Comparison of ENCODE assay signal across 8 cellular contexts in the genomic region with DNA sequence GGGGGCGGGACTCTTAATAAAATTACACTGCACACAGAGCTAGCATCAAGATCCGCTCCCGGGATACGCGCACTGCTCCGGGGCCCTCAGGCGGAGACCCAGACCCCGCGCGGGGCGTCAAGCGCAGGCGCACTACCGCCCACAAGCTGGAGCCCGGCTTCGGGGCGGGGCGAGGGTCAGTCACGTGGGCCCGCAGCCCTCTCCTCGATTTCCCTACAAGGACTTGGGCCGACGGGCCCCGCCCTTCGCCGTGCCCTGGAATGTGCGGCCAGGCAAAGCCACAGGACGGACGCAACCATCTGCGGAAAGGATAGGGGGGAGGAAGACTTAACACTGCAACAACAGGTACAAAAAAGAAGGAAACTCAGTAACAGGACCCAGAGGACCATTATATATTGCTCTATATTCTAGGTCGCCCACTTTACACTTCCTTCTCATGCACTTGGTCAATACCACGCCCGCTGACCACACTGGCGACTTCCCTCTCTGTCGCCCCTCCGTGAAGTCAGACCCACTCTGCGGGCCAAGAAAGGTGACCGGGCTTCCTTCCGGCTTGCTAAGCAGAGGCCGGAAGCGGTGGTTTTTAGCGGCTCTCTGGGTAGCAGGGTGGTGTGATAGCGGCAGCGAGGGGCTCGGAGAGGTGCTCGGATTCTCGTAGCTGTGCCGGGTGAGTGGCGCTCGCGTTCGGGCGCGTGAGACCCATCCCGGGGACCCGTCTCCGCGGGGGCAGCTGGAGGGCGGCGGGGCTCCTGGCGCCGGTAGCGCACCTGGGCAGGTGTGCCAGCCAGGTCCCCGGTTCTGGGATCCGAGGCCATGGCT. TPM values are rescaled to one million over a fixed set of nuclear protein-coding genes. Genes with fewer than 3 reads are reported as not detected.
A peak's percentile ranks its signal among the peaks of the same experiment; 100 is the strongest.
DNase-seq lines count a peak whose midpoint lies in the region; ATAC-seq and TF ChIP-seq lines count a peak whose summit lies in the region.

Gene MYL12A, plus strand, starts transcription at position 559 of the 819 bp plus-strand sequence. CDS start 5,447 bp downstream, outside the sequence.

- ATAC-seq in RWPE2 (ENCODE audit: low read depth): peak; percentile 77
- peak; percentile 74 to 75 for ATAC-seq in naive thymus-derived CD8-positive, alpha-beta T cell

- POLR2A ChIA-PET in naive thymus-derived CD8-positive, alpha-beta T cell (lab: Charles Lee): interaction anchor here (0.5 to 9.6 kb wide), 36 partner anchors 8 to 1990 kb away, joined by 3 to 244 read pairs (median 5); partner anchors contain the start of genes LPIN2, MYL12B and TGIF1

- H3K9me3 ChIP-seq in RWPE2 (ENCODE audit: severe bottlenecking) (no peaks in the 10 kb centered on the region), fibroblast of lung (ENCODE audit: control insufficient read depth, insufficient read depth, low read depth, low read length) (no peaks in the 10 kb centered on the region)

- peaks cover 43% of the 10 kb centered on the region for H3K4me1 Mint-ChIP-seq in activated T-helper 2 cell treated with anti-CD3 and anti-CD28 coated beads, Interferon-gamma antibody, Interleukin-2, Interleukin-4, amounts not matched to agents 10 μg/mL and 5 μg/mL and 100 μg/mL, durations not matched to agents 14 hours and 24 hours and 36 hours (ENCODE audit: low read depth)
- peaks cover 20 to 54% (median 45%) of the 10 kb centered on the region in 4 donors for H3K4me1 Mint-ChIP-seq in naive thymus-derived CD8-positive, alpha-beta T cell

- no peaks in the 10 kb centered on the region for H4K20me1 ChIP-seq in fibroblast of lung (ENCODE audit: control insufficient read depth, extremely low read depth, insufficient read depth, low read length)

- H3K27me3 Mint-ChIP-seq in activated T-helper 2 cell treated with anti-CD3 and anti-CD28 coated beads, Interferon-gamma antibody, Interleukin-2, Interleukin-4, amounts not matched to agents 10 μg/mL and 5 μg/mL and 100 μg/mL, durations not matched to agents 14 hours and 24 hours and 36 hours (ENCODE audit: low read depth): no peaks in the 10 kb centered on the region
- H3K27me3 Mint-ChIP-seq in naive thymus-derived CD8-positive, alpha-beta T cell: no peaks in the 10 kb centered on the region

- H3K27ac Mint-ChIP-seq in activated T-helper 2 cell treated with anti-CD3 and anti-CD28 coated beads, Interferon-gamma antibody, Interleukin-2, Interleukin-4, amounts not matched to agents 10 μg/mL and 5 μg/mL and 100 μg/mL, durations not matched to agents 14 hours and 24 hours and 36 hours: peak within 1 kb of the TSS; percentile 92
- H3K27ac Mint-ChIP-seq in naive thymus-derived CD8-positive, alpha-beta T cell: peak within 1 kb of the TSS; percentile 92 to 100 (median 98)

- intact Hi-C loops in activated T-helper 2 cell treated with anti-CD3 and anti-CD28 coated beads, Interferon-gamma antibody, Interleukin-2, Interleukin-4, amounts not matched to agents 10 μg/mL and 5 μg/mL and 100 μg/mL, durations not matched to agents 14 hours and 24 hours and 36 hours (cut with micrococcal nuclease): loop anchor here (1.0 to 5.0 kb wide), 9 partner anchors 15 to 592 kb away; partner anchors contain the start of genes EMILIN2, LPIN2, MYL12B and SMCHD1

- H3K27me3 ChIP-seq in RWPE2 (ENCODE audit: insufficient read depth, poor library complexity, severe bottlenecking) (no peaks in the 10 kb centered on the region), fibroblast of lung (ENCODE audit: control insufficient read depth, insufficient read depth, low read length) (no peaks in the 10 kb centered on the region)

- H3K27ac ChIP-seq in RWPE2 (ENCODE audit: poor library complexity, severe bottlenecking) (peak within 1 kb of the TSS; percentile 89), fibroblast of lung (ENCODE audit: insufficient read depth, low read length) (peak within 1 kb of the TSS; percentile 96)

- H3K4me3 Mint-ChIP-seq in activated T-helper 2 cell treated with anti-CD3 and anti-CD28 coated beads, Interferon-gamma antibody, Interleukin-2, Interleukin-4, amounts not matched to agents 10 μg/mL and 5 μg/mL and 100 μg/mL, durations not matched to agents 14 hours and 24 hours and 36 hours (ENCODE audit: low read depth): peak within 1 kb of the TSS; percentile 90
- peak within 1 kb of the TSS; percentile 84 to 98 (median 96) for H3K4me3 Mint-ChIP-seq in naive thymus-derived CD8-positive, alpha-beta T cell

- peaks cover 42% of the 10 kb centered on the region for H3K79me2 ChIP-seq in fibroblast of lung (ENCODE audit: control insufficient read depth, insufficient read depth, low read length)

- H3K36me3 ChIP-seq in RWPE2 (ENCODE audit: low read depth) (peaks cover 44% of the 10 kb centered on the region), fibroblast of lung (ENCODE audit: control insufficient read depth, insufficient read depth, low read length) (no peaks in the 10 kb centered on the region)

- peak within 1 kb of the TSS; percentile 64 for H3K4me2 ChIP-seq in fibroblast of lung (ENCODE audit: extremely low read depth, insufficient read depth, low read length)

- H3K36me3 Mint-ChIP-seq in activated T-helper 2 cell treated with anti-CD3 and anti-CD28 coated beads, Interferon-gamma antibody, Interleukin-2, Interleukin-4, amounts not matched to agents 10 μg/mL and 5 μg/mL and 100 μg/mL, durations not matched to agents 14 hours and 24 hours and 36 hours (ENCODE audit: low read depth): peaks cover 40% of the 10 kb centered on the region
- peaks cover 17 to 25% (median 19%) of the 10 kb centered on the region in 3 donors for H3K36me3 Mint-ChIP-seq in naive thymus-derived CD8-positive, alpha-beta T cell

- H3K4me3 ChIP-seq in RWPE2 (ENCODE audit: severe bottlenecking) (peak within 1 kb of the TSS; percentile 93), fibroblast of lung (replicated peaks in 1 of 4; ENCODE audit: control extremely low read depth in 1 of 4, insufficient read depth in 1 of 4, low read depth in 3 of 4, low read length in 4 of 4) (peak within 1 kb of the TSS; percentile 54 to 97 (median 70))

- H3K4me1 ChIP-seq in RWPE2 (ENCODE audit: insufficient read depth, poor library complexity, severe bottlenecking) (peaks cover 41% of the 10 kb centered on the region), fibroblast of lung (ENCODE audit: control insufficient read depth, extremely low read depth, insufficient read depth, low read length) (peaks cover 2% of the 10 kb centered on the region)

- H3K9ac ChIP-seq in fibroblast of lung (ENCODE audit: insufficient read depth, low read length): peak within 1 kb of the TSS; percentile 89

- no peaks in the 10 kb centered on the region for H3K9me3 Mint-ChIP-seq in activated T-helper 2 cell treated with anti-CD3 and anti-CD28 coated beads, Interferon-gamma antibody, Interleukin-2, Interleukin-4, amounts not matched to agents 10 μg/mL and 5 μg/mL and 100 μg/mL, durations not matched to agents 14 hours and 24 hours and 36 hours
- H3K9me3 Mint-ChIP-seq in naive thymus-derived CD8-positive, alpha-beta T cell: peaks cover 0 to 13% (median 0%) of the 10 kb centered on the region in 9 donors

- TF ChIP-seq CTCF in RWPE2 (IDR thresholded peaks at IDR 0.05; ENCODE audit: poor library complexity, severe bottlenecking): no peak
- TF ChIP-seq CTCF in fibroblast of lung (conservative IDR thresholded peaks at IDR 0.05 in 1 of 2, IDR thresholded peaks at IDR 0.05 in 1 of 2; ENCODE audit: low read depth in 1 of 2, low read length in 2 of 2): no peak

- DNase-seq in EH (ENCODE audit: low read depth) (peak; percentile 99), H4 (ENCODE audit: low spot score) (peak; percentile 94), LoVo (ENCODE audit: low spot score) (peak; percentile 96), RWPE2 (ENCODE audit: low spot score) (peak; percentile 97), fibroblast of lung (ENCODE audit: low read depth in 2 of 2) (peak; percentile 99)
- peak; percentile 96 for DNase-seq in activated T-helper 2 cell treated with anti-CD3 and anti-CD28 coated beads, Interferon-gamma antibody, Interleukin-2, Interleukin-4, amounts not matched to agents 10 μg/mL and 5 μg/mL and 100 μg/mL, durations not matched to agents 14 hours and 24 hours and 36 hours (ENCODE audit: low spot score)
- peak; percentile 80 to 95 (median 86) for DNase-seq in naive thymus-derived CD8-positive, alpha-beta T cell
- DNase-seq in stimulated activated naive CD4-positive, alpha-beta T cell (lab: John Stamatoyannopoulos, UW): peak; percentile 82 to 92 (median 85)

- H2AFZ ChIP-seq in fibroblast of lung (ENCODE audit: low read length): peak within 1 kb of the TSS; percentile 76

RNA-seq across cellular contexts. Expression of gene MYL12A, which starts in this region (rescaled TPM):
- total RNA-seq in H4 (2014; rRNA removed; shearing (Covaris generic)): 437 and 447 TPM in 2 replicates
- 396 and 397 TPM in 2 replicates for total RNA-seq in activated T-helper 2 cell treated with anti-CD3 and anti-CD28 coated beads, Interferon-gamma antibody, Interleukin-2, Interleukin-4, amounts not matched to agents 10 μg/mL and 5 μg/mL and 100 μg/mL, durations not matched to agents 14 hours and 24 hours and 36 hours
- total RNA-seq in fibroblast of lung: 499 and 826 TPM in 2 replicates
- 985 and 1,436 TPM in 2 replicates for polyA plus RNA-seq in fibroblast of lung
- polyA plus RNA-seq in fibroblast of lung (2012): 632 and 849 TPM in 2 replicates
- polyA minus RNA-seq in fibroblast of lung (ENCODE audit: low replicate concordance): 155 and 256 TPM in 2 replicates
- total RNA-seq in naive thymus-derived CD8-positive, alpha-beta T cell: 100 to 1,000 TPM; 432 to 443 TPM
- polyA plus RNA-seq in naive thymus-derived CD8-positive, alpha-beta T cell: 1,000 to 10,000 TPM; 2,292 to 2,558 (median 2,421) TPM

Comparison
In these comparisons a context has a peak if more than half of its experiments do, and no peak if none do; other contexts are left out.
1. Peak in every context shown above with its lines: DNase-seq, ATAC-seq, H3K4me3 ChIP-seq and H3K27ac ChIP-seq.